ENCODE assay signal across 26 cellular contexts in genomic region chr3:50517721-50518206, GRCh38. TPM values are rescaled to one million over a fixed set of nuclear protein-coding genes. Genes with fewer than 3 reads are reported as not detected.
"Had no signal": no experiment of that assay in that cellular context is flagged by ENCODE, and none has a peak within 500 bp of the region (broad histone marks: within the 10 kb centered on the region; RNA-seq: fewer than 3 reads in every experiment).

No MANE protein-coding gene starts in this region.

- H3K27ac Mint-ChIP-seq: activated naive CD8-positive, alpha-beta T cell treated with anti-CD3 and anti-CD28 coated beads, Interleukin-2, amount 10 ng/mL, durations not matched to agents 7 days and 5 days; effector memory CD8-positive, alpha-beta T cell; T-helper 2 cell treated with Interferon-gamma antibody and Interleukin-4, amounts not matched to agents 5 μg/mL and 100 μg/mL, for 36 hours had no signal

- H3K9me3 Mint-ChIP-seq: activated naive CD8-positive, alpha-beta T cell treated with anti-CD3 and anti-CD28 coated beads, Interleukin-2, amount 10 ng/mL, durations not matched to agents 7 days and 5 days; effector memory CD8-positive, alpha-beta T cell; naive thymus-derived CD8-positive, alpha-beta T cell; neural crest cell; T-helper 2 cell treated with Interferon-gamma antibody and Interleukin-4, amounts not matched to agents 5 μg/mL and 100 μg/mL, for 36 hours had no signal

- DNase-seq: activated CD4-positive, alpha-beta T cell treated with anti-CD3 and anti-CD28 coated beads for 4 hours; activated CD4-positive, alpha-beta T cell treated with anti-CD3 and anti-CD28 coated beads, Interleukin-2, amount 50 U/mL, for 48 hours; activated CD4-positive, CD25-positive, alpha-beta regulatory T cell; activated CD8-positive, alpha-beta memory T cell treated with anti-CD3 and anti-CD28 coated beads for 24 hours; activated effector memory CD4-positive, alpha-beta T cell treated with Interleukin-2 at 50 U/mL for 16 hours; activated naive CD4-positive, alpha-beta T cell treated with Interleukin-2 at 50 U/mL for 16 hours; activated naive CD8-positive, alpha-beta T cell treated with anti-CD3 and anti-CD28 coated beads, Interleukin-2, amount 10 ng/mL, durations not matched to agents 7 days and 5 days; brain microvascular endothelial cell; effector memory CD8-positive, alpha-beta T cell; erythroblast; gastrocnemius medialis; glutamatergic neuron; kidney; left colon; naive thymus-derived CD8-positive, alpha-beta T cell; right cardiac atrium; stimulated activated CD4-positive, alpha-beta T cell treated with anti-CD3 and anti-CD28 coated beads, Interleukin-2, amount 100 ng/mL, for 48 hours; stimulated activated naive CD8-positive, alpha-beta T cell treated with anti-CD3 and anti-CD28 coated beads, Interleukin-15, Interleukin-2, amounts not matched to agents 100 U/mL and 50 U/mL, for 24 hours; T-helper 1 cell; testis; transverse colon had no signal

- H3K9me3 ChIP-seq: ascending aorta, gastrocnemius medialis, testis, transverse colon had no signal

- H3K27me3 ChIP-seq: ascending aorta, gastrocnemius medialis, testis, transverse colon had no signal

- H3K36me3 ChIP-seq: ascending aorta, brain microvascular endothelial cell, gastrocnemius medialis, transverse colon had no signal

- FAIRE-seq: kidney had no signal

- H3K4me3 ChIP-seq: ascending aorta, coronary artery, gastrocnemius medialis, testis, transverse colon had no signal

- H3K4me3 Mint-ChIP-seq: activated naive CD8-positive, alpha-beta T cell treated with anti-CD3 and anti-CD28 coated beads, Interleukin-2, amount 10 ng/mL, durations not matched to agents 7 days and 5 days; effector memory CD8-positive, alpha-beta T cell; naive thymus-derived CD8-positive, alpha-beta T cell; neural crest cell; T-helper 2 cell treated with Interferon-gamma antibody and Interleukin-4, amounts not matched to agents 5 μg/mL and 100 μg/mL, for 36 hours had no signal

- ATAC-seq: effector memory CD8-positive, alpha-beta T cell; gastrocnemius medialis; left colon; naive thymus-derived CD8-positive, alpha-beta T cell; right cardiac atrium; stimulated activated naive CD8-positive, alpha-beta T cell treated with anti-CD3 and anti-CD28 coated beads, Interleukin-15, Interleukin-2, amounts not matched to agents 100 U/mL and 50 U/mL, for 24 hours had no signal

- H3K27ac ChIP-seq: ascending aorta, brain microvascular endothelial cell, coronary artery, testis, transverse colon had no signal

- H3K36me3 Mint-ChIP-seq: activated naive CD8-positive, alpha-beta T cell treated with anti-CD3 and anti-CD28 coated beads, Interleukin-2, amount 10 ng/mL, durations not matched to agents 7 days and 5 days; naive thymus-derived CD8-positive, alpha-beta T cell had no signal

RNA-seq across cellular contexts. Expression of gene CACNA2D2, which starts 14.3 kb away (rescaled TPM):
- total RNA-seq: pulmonary artery endothelial cell had no signal
